Comparison of ENCODE assay signal across 8 cellular contexts in the genomic region with DNA sequence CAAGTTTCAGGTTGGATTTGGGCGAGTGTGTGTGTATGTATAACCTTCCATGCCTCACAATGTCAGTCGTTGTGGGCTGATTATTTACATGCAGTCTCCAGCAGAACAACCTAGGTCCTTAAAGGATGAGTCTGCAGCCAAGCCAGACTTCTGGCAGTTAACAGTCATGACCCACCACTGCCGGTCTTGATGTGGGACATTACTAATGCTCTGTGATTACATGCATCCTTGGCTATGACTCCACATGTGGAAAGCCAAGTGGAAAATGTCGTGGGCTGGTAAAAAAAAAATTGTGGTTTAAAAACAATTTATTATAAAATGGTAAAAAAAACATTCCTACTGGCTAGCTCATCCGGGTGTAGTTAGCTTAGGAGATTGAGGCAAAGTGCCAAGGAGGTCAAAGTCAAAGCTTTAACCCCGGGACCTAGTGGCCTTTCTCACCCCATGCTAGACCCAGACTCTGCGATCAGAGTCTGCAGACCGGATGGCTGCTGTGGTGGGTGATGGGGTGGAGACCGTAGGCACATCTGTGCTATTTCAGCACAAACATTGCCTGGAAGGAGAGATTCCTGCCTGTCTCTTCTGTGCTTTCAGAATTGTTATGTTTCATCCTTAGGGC. TPM values are rescaled to one million over a fixed set of nuclear protein-coding genes. Genes with fewer than 3 reads are reported as not detected.
DNase-seq lines count a peak whose midpoint lies in the region; ATAC-seq and TF ChIP-seq lines count a peak whose summit lies in the region.

No MANE protein-coding gene starts in this region.

- no peak overlapping the region for H3K4me3 Mint-ChIP-seq in effector memory CD8-positive, alpha-beta T cell

- POLR2A ChIA-PET in GM10248 (lab: Yijun Ruan, JAX) = no interaction called here

- H3K4me1 Mint-ChIP-seq in effector memory CD8-positive, alpha-beta T cell (ENCODE audit: low read depth in 2 of 2) = peaks cover 13 to 35% of the 10 kb centered on the region in 2 donors

- CTCF ChIA-PET in GM10248 (lab: Yijun Ruan, JAX) = interaction anchor here (0.8 to 6.4 kb wide), 7 partner anchors 9 to 85 kb away, joined by 3 to 80 read pairs (median 5); no protein-coding TSS in a partner anchor

- DNase-seq in AG09319 (ENCODE audit: extremely low read depth, low read depth) (peak; percentile 88), LHCN-M2 (ENCODE audit: low read depth) (peak; percentile 96), myocyte (ENCODE audit: low read depth) (peak; percentile 59), GM10248 (ENCODE audit: extremely low spot score) (no peak), D341Med (ENCODE audit: low spot score) (no peak)
- no peak for DNase-seq in effector memory CD8-positive, alpha-beta T cell
- no peak for DNase-seq in stimulated activated CD8-positive, alpha-beta memory T cell treated with anti-CD3 and anti-CD28 coated beads, Interleukin-4, amount 100 ng/mL, for 48 hours

- TF ChIP-seq CTCF in AG09319 (IDR thresholded peaks at IDR 0.05; ENCODE audit: low read depth, low read length) = no peak
- TF ChIP-seq CTCF in GM10248 (IDR thresholded peaks at IDR 0.05; ENCODE audit: control extremely low read depth, extremely low read depth, low read depth, missing control alignments) = no peak

- peak overlapping the region; percentile 72 to 94 for H3K27ac Mint-ChIP-seq in effector memory CD8-positive, alpha-beta T cell

- H3K9me3 Mint-ChIP-seq in effector memory CD8-positive, alpha-beta T cell = no peaks in the 10 kb centered on the region

- no peaks in the 10 kb centered on the region for H3K27me3 Mint-ChIP-seq in effector memory CD8-positive, alpha-beta T cell

- no peak for ATAC-seq in effector memory CD8-positive, alpha-beta T cell (replicated peaks)
- no peak for ATAC-seq in GM19452 (IDR thresholded peaks at IDR 0.05; ENCODE audit: unreplicated experiment)

- no peaks in the 10 kb centered on the region for H3K36me3 Mint-ChIP-seq in effector memory CD8-positive, alpha-beta T cell (ENCODE audit: insufficient read depth)

RNA-seq across cellular contexts. Expression of gene RARRES1, which starts 6.8 kb away (rescaled TPM):
- total RNA-seq in LHCN-M2 (2014; rRNA removed) (0.26 and 0.34 TPM in 2 replicates), myocyte (not detected in 2 replicates)
- 0.26 TPM for polyA plus RNA-seq in LHCN-M2 (2012)
- 0.55 TPM for polyA plus RNA-seq in myocyte (2012)

RNA-seq across cellular contexts. Expression of gene LXN, which starts 53.0 kb away (rescaled TPM):
- total RNA-seq in LHCN-M2 (2014; rRNA removed) (not detected in 2 replicates), myocyte (not detected in 2 replicates)
- not detected for polyA plus RNA-seq in LHCN-M2 (2012)
- not detected for polyA plus RNA-seq in myocyte (2012)

Comparison
In these comparisons a context has a peak if more than half of its experiments do, and no peak if none do; other contexts are left out.
1. DNase-seq: peak in AG09319 (single experiment), LHCN-M2 (single experiment) and myocyte (single experiment); none in effector memory CD8-positive, alpha-beta T cell (0 of 3), stimulated activated CD8-positive, alpha-beta memory T cell treated with anti-CD3 and anti-CD28 coated beads, Interleukin-4, amount 100 ng/mL, for 48 hours (single experiment), GM10248 (single experiment) and D341Med (single experiment).